ENCODE assay signal across 21 cellular contexts in genomic region chr7:28297821-28298439, GRCh38.
DNase-seq lines count a peak whose midpoint lies in the region; ATAC-seq and TF ChIP-seq lines count a peak whose summit lies in the region.
"Had no signal": no experiment of that assay in that cellular context is flagged by ENCODE, and none has a peak within 500 bp of the region (broad histone marks: within the 10 kb centered on the region; RNA-seq: fewer than 3 reads in every experiment).

No MANE protein-coding gene starts in this region.

- H3K9me3 ChIP-seq in Peyer's patch, result no peaks in the 10 kb centered on the region
- H3K9me3 ChIP-seq: ovary had no signal

- no peaks in the 10 kb centered on the region for H3K27me3 ChIP-seq in Peyer's patch
- H3K27me3 ChIP-seq: ovary had no signal

- no peaks in the 10 kb centered on the region for H3K27me3 Mint-ChIP-seq in nephron progenitor cell (ENCODE audit: low read depth, poor library complexity)

- no peak overlapping the region for H3K4me3 ChIP-seq in Peyer's patch
- H3K4me3 ChIP-seq: ovary had no signal

- peak in 2 of 3 donors; percentile 36 to 58 for DNase-seq in Peyer's patch
- peak; percentile 5 for DNase-seq in pons (ENCODE audit: low spot score)
- no peak for DNase-seq in activated naive CD4-positive, alpha-beta T cell treated with anti-CD3 and anti-CD28 coated beads, Interleukin-2, amount 50 U/mL, for 72 hours (ENCODE audit: low spot score in 2 of 2)
- no peak for DNase-seq in nephron progenitor cell
- no peak for DNase-seq in dermis blood vessel endothelial cell
- DNase-seq: activated CD4-positive, alpha-beta T cell treated with anti-CD3 and anti-CD28 coated beads, Interleukin-2, amount 50 U/mL, for 1 hour; activated CD8-positive, alpha-beta memory T cell treated with anti-CD3 and anti-CD28 coated beads, Interleukin-2, amount 50 U/mL, for 4 hours; CD4-positive, alpha-beta T cell; DMS53; endodermal cell; glutamatergic neuron; KBM-7; naive thymus-derived CD4-positive, alpha-beta T cell; NCI-H1105 treated with DMSO at 0.1 percent for 48 hours; NCI-H2081 treated with DMSO at 0.1 percent for 48 hours; ovary; SIG-M5; stimulated activated naive CD4-positive, alpha-beta T cell had no signal

- TF ChIP-seq CTCF in Peyer's patch (IDR thresholded peaks at IDR 0.05) (no peak), nephron progenitor cell (IDR thresholded peaks at IDR 0.05) (no peak)

- peak; percentile 57 for ATAC-seq in GM18511 (IDR thresholded peaks at IDR 0.05; ENCODE audit: unreplicated experiment)
- peak; percentile 56 for ATAC-seq in HG03175 (IDR thresholded peaks at IDR 0.05; ENCODE audit: unreplicated experiment)
- no peak for ATAC-seq in activated naive CD4-positive, alpha-beta T cell treated with anti-CD3 and anti-CD28 coated beads, Interleukin-2, amount 50 U/mL, for 72 hours
- ATAC-seq: naive thymus-derived CD4-positive, alpha-beta T cell had no signal

- H3K4me1 Mint-ChIP-seq in nephron progenitor cell, result peaks cover 6% of the 10 kb centered on the region

- no peaks in the 10 kb centered on the region for H3K36me3 Mint-ChIP-seq in activated naive CD4-positive, alpha-beta T cell treated with anti-CD3 and anti-CD28 coated beads, Interleukin-2, amount 50 U/mL, for 72 hours
- H3K36me3 Mint-ChIP-seq in nephron progenitor cell (ENCODE audit: low read depth), result no peaks in the 10 kb centered on the region
- H3K36me3 Mint-ChIP-seq: brain; naive thymus-derived CD4-positive, alpha-beta T cell had no signal

- no peak for TF ChIP-seq POLR2A in Peyer's patch (IDR thresholded peaks at IDR 0.05)

- no peaks in the 10 kb centered on the region for H3K9me3 Mint-ChIP-seq in activated naive CD4-positive, alpha-beta T cell treated with anti-CD3 and anti-CD28 coated beads, Interleukin-2, amount 50 U/mL, for 72 hours
- H3K9me3 Mint-ChIP-seq in nephron progenitor cell, result no peaks in the 10 kb centered on the region
- H3K9me3 Mint-ChIP-seq: CD4-positive, alpha-beta T cell; endodermal cell; naive thymus-derived CD4-positive, alpha-beta T cell had no signal

- no peak overlapping the region for H3K27ac Mint-ChIP-seq in activated naive CD4-positive, alpha-beta T cell treated with anti-CD3 and anti-CD28 coated beads, Interleukin-2, amount 50 U/mL, for 72 hours
- no peak overlapping the region for H3K27ac Mint-ChIP-seq in nephron progenitor cell
- H3K27ac Mint-ChIP-seq: CD4-positive, alpha-beta T cell; endodermal cell; naive thymus-derived CD4-positive, alpha-beta T cell had no signal

- H3K36me3 ChIP-seq in Peyer's patch, result no peaks in the 10 kb centered on the region
- H3K36me3 ChIP-seq: ovary had no signal

- no peaks in the 10 kb centered on the region for H3K4me1 ChIP-seq in Peyer's patch

- H3K27ac ChIP-seq in Peyer's patch, result no peak overlapping the region
- H3K27ac ChIP-seq: ovary had no signal

- no peak overlapping the region for H3K4me3 Mint-ChIP-seq in nephron progenitor cell
- H3K4me3 Mint-ChIP-seq: CD4-positive, alpha-beta T cell; endodermal cell; naive thymus-derived CD4-positive, alpha-beta T cell had no signal

Comparison
In these comparisons a context has a peak if more than half of its experiments do, and no peak if none do; other contexts are left out.
1. ATAC-seq: peak in GM18511 (single experiment) and HG03175 (single experiment); none in activated naive CD4-positive, alpha-beta T cell treated with anti-CD3 and anti-CD28 coated beads, Interleukin-2, amount 50 U/mL, for 72 hours (0 of 2).
2. DNase-seq: peak in Peyer's patch (2 of 3) and pons (single experiment); none in activated naive CD4-positive, alpha-beta T cell treated with anti-CD3 and anti-CD28 coated beads, Interleukin-2, amount 50 U/mL, for 72 hours (0 of 2), nephron progenitor cell (single experiment) and dermis blood vessel endothelial cell (single experiment).